In the genomic region with DNA sequence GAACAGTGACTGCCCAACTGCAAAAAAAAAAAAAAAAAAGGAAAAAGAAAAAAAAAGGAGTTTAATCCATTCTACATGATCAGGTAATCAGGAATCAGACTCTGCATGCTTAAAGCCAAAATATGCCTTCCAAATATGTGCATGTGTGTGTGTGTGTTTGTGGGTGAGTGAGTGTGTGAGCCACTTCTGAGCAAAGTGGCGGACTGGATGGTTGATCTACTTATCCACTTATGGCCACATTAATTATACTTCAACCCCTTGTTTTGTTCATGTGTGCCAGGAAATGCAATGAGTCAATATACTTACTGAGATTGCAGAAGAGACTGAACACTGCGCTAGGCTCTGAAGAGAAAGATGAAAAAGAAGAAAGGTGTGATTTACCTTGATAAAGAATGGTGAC, we compare ENCODE assay signal across 12 cellular contexts.
"Had no signal": no experiment of that assay in that cellular context is flagged by ENCODE, and none has a peak within 500 bp of the region (broad histone marks: within the 10 kb centered on the region; RNA-seq: fewer than 3 reads in every experiment).

No MANE protein-coding gene starts in this region.

- H3K9me3 ChIP-seq: esophagus squamous epithelium, right atrium auricular region had no signal

- ATAC-seq: left ventricle myocardium superior; natural killer cell treated with Interleukin-12 subunit alpha and Interleukin-12 subunit beta and Interleukin-15 and Interleukin-18, amount 100 ng/mL, for 72 hours; stimulated activated memory B cell treated with anti-CD40 and anti-IgM and Interleukin-4, amounts not matched to agents 10 μg/mL and 1 μg/mL and 100 μg/mL, for 72 hours had no signal

- DNase-seq: activated CD4-positive, alpha-beta T cell treated with anti-CD3 and anti-CD28 coated beads, Interleukin-2, amount 10 ng/mL, durations not matched to agents 24 days and 14 days; activated CD4-positive, CD25-positive, alpha-beta regulatory T cell; activated naive CD8-positive, alpha-beta T cell treated with anti-CD3 and anti-CD28 coated beads for 36 hours; brain microvascular endothelial cell; esophagus squamous epithelium; left ventricle myocardium superior; mesendoderm; stimulated activated CD4-positive, alpha-beta T cell treated with anti-CD3 and anti-CD28 coated beads, Interleukin-2, amount 100 ng/mL, for 48 hours had no signal

- H3K36me3 ChIP-seq: brain microvascular endothelial cell, esophagus squamous epithelium, right atrium auricular region had no signal

- H3K4me1 ChIP-seq: esophagus squamous epithelium, right atrium auricular region had no signal

- H3K27ac ChIP-seq: brain microvascular endothelial cell, coronary artery, esophagus squamous epithelium, right atrium auricular region had no signal

- H3K27me3 ChIP-seq: brain microvascular endothelial cell, esophagus squamous epithelium, right atrium auricular region had no signal

- H3K4me3 ChIP-seq: coronary artery, esophagus squamous epithelium, right atrium auricular region had no signal
